ENCODE assay signal across 18 cellular contexts in the genomic region with DNA sequence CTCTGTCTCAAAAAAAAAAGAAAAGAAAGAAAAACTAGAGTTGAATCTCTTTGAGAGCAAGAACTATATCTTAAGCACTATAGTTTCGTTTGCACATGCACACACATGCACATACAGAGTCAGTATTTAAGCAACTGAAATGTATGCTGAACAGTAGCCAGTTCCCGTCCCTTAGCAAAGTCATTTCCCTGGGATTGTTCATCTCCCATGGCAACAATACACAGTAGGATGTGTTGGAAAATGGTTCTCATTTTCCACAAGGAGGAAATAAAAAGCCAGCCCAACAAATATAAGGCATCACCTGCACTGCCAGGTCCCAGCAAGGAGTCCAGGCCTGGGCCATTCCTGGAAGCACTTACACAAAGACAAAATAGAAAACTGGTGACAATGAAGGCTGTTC.
"Had no signal": no experiment of that assay in that cellular context is flagged by ENCODE, and none has a peak within 500 bp of the region (broad histone marks: within the 10 kb centered on the region; RNA-seq: fewer than 3 reads in every experiment).

No MANE protein-coding gene starts in this region.

- H3K36me3 ChIP-seq: esophagus muscularis mucosa, gastrocnemius medialis, heart right ventricle, pancreas had no signal

- H3K27ac Mint-ChIP-seq: effector memory CD8-positive, alpha-beta T cell; progenitor cell of endocrine pancreas had no signal

- H3K27ac ChIP-seq: coronary artery, epithelial cell of prostate, esophagus muscularis mucosa, gastrocnemius medialis, heart right ventricle, pancreas had no signal

- DNase-seq: effector memory CD8-positive, alpha-beta T cell; gastrocnemius medialis; heart right ventricle; hypothalamus; kidney glomerular epithelial cell; mammary epithelial cell; naive thymus-derived CD8-positive, alpha-beta T cell; occipital lobe; pancreas; right cardiac atrium; small intestine; stimulated activated CD4-positive, alpha-beta T cell treated with anti-CD3 and anti-CD28 coated beads, Interleukin-12 subunit alpha, Interleukin-12 subunit beta, amount 100 ng/mL, for 4 hours; stimulated activated naive CD4-positive, alpha-beta T cell; trophoblast cell had no signal

- H3K27me3 ChIP-seq: esophagus muscularis mucosa, gastrocnemius medialis, heart right ventricle, pancreas had no signal

- ATAC-seq: effector memory CD8-positive, alpha-beta T cell; gastrocnemius medialis; heart right ventricle; naive thymus-derived CD8-positive, alpha-beta T cell; pancreas; right cardiac atrium had no signal

- H3K4me3 Mint-ChIP-seq: effector memory CD8-positive, alpha-beta T cell; naive thymus-derived CD8-positive, alpha-beta T cell had no signal

- H3K27me3 Mint-ChIP-seq: effector memory CD8-positive, alpha-beta T cell; naive thymus-derived CD8-positive, alpha-beta T cell; progenitor cell of endocrine pancreas had no signal

- H3K4me3 ChIP-seq: coronary artery, esophagus muscularis mucosa, gastrocnemius medialis, heart right ventricle, pancreas had no signal

- H3K9me3 Mint-ChIP-seq: effector memory CD8-positive, alpha-beta T cell; naive thymus-derived CD8-positive, alpha-beta T cell had no signal

- H3K9me3 ChIP-seq: esophagus muscularis mucosa, gastrocnemius medialis, heart right ventricle, pancreas had no signal
